In genomic region chr4:75892508-75892907, GRCh38 we compare ENCODE assay signal across 18 cellular contexts. TPM values are rescaled to one million over a fixed set of nuclear protein-coding genes. Genes with fewer than 3 reads are reported as not detected.
DNase-seq lines count a peak whose midpoint lies in the region; FAIRE-seq and TF ChIP-seq lines count a peak whose summit lies in the region.
"Had no signal": no experiment of that assay in that cellular context is flagged by ENCODE, and none has a peak within 500 bp of the region (broad histone marks: within the 10 kb centered on the region; RNA-seq: fewer than 3 reads in every experiment).

No MANE protein-coding gene starts in this region.

- H3K9me1 ChIP-seq in keratinocyte (ENCODE audit: control insufficient read depth, extremely low read depth, insufficient read depth, low read length) = no peaks in the 10 kb centered on the region

- no peak overlapping the region for H3K9ac ChIP-seq in astrocyte (ENCODE audit: low read length)
- no peak overlapping the region for H3K9ac ChIP-seq in keratinocyte (ENCODE audit: control insufficient read depth, extremely low read depth, insufficient read depth, low read length)
- H3K9ac ChIP-seq: parathyroid adenoma had no signal

- H3K9me3 ChIP-seq in BE2C = no peaks in the 10 kb centered on the region
- H3K9me3 ChIP-seq in astrocyte (ENCODE audit: insufficient read depth, low read depth, low read length) = no peaks in the 10 kb centered on the region
- no peaks in the 10 kb centered on the region for H3K9me3 ChIP-seq in keratinocyte (ENCODE audit: control insufficient read depth, low read depth, low read length)

- H4K20me1 ChIP-seq in astrocyte (ENCODE audit: insufficient read depth, low read length) (no peaks in the 10 kb centered on the region), keratinocyte (ENCODE audit: control insufficient read depth, extremely low read depth, insufficient read depth, low read length) (no peaks in the 10 kb centered on the region)

- no peak for DNase-seq in BE2C
- peak; percentile 39 for DNase-seq in HEK293T (ENCODE audit: extremely low spot score)
- no peak for DNase-seq in astrocyte (ENCODE audit: low read depth)
- DNase-seq in keratinocyte (ENCODE audit: low read depth, low spot score) = no peak
- DNase-seq in NCI-H128 (lab: John Stamatoyannopoulos, UW; ENCODE audit: unreplicated experiment) = no peak
- no peak for DNase-seq in GM10266 (ENCODE audit: extremely low spot score)
- no peak for DNase-seq in activated T-cell treated with anti-CD3 and anti-CD28 coated beads for 4 hours
- no peak for DNase-seq in retina
- DNase-seq: CD8-positive, alpha-beta T cell; IMR-90; NCI-H1930; NK-92 treated with Interleukin-12 subunit alpha and Interleukin-12 subunit beta, amount 100 ng/mL, for 24 hours; stimulated activated naive CD4-positive, alpha-beta T cell; T-cell had no signal

- CTCF ChIA-PET in HEK293T (lab: Yijun Ruan, JAX) = no interaction called here

- peak; percentile 22 for TF ChIP-seq CTCF in BE2C (IDR thresholded peaks at IDR 0.05; ENCODE audit: low read depth, low read length)
- peak; percentile 11 for TF ChIP-seq CTCF in astrocyte (IDR thresholded peaks at IDR 0.05; ENCODE audit: insufficient read depth, low read depth, low read length)
- peak in 2 of 3 experiments; percentile 13 to 32 for TF ChIP-seq CTCF in keratinocyte (optimal IDR thresholded peaks at IDR 0.05 in 1 of 3, IDR thresholded peaks at IDR 0.05 in 1 of 3, conservative IDR thresholded peaks at IDR 0.05 in 1 of 3; ENCODE audit: extremely low read depth in 1 of 3, insufficient read depth in 2 of 3, low read length in 3 of 3)
- no peak for TF ChIP-seq CTCF in GM10266 (IDR thresholded peaks at IDR 0.05; ENCODE audit: control insufficient read depth, insufficient read depth, low read depth, missing control alignments)

- no peak overlapping the region for H3K27ac ChIP-seq in astrocyte (ENCODE audit: low read depth, low read length)
- no peak overlapping the region for H3K27ac ChIP-seq in keratinocyte (ENCODE audit: control insufficient read depth, insufficient read depth, low read length)
- H3K27ac ChIP-seq: parathyroid adenoma had no signal

- dilution Hi-C loops in keratinocyte (cut with MboI; ENCODE audit: extremely low pct_ligation_motif_present, low sequenced_read_pairs) = no loop called here

- H3K4me1 ChIP-seq in BE2C = no peaks in the 10 kb centered on the region
- H3K4me1 ChIP-seq in astrocyte (ENCODE audit: insufficient read depth, low read length) = no peaks in the 10 kb centered on the region
- H3K4me1 ChIP-seq in keratinocyte (ENCODE audit: control insufficient read depth, extremely low read depth, insufficient read depth, low read length) = no peaks in the 10 kb centered on the region
- H3K4me1 ChIP-seq: parathyroid adenoma had no signal

- H3K27me3 Mint-ChIP-seq in astrocyte (ENCODE audit: low read depth, unreplicated experiment) = peaks cover 3% of the 10 kb centered on the region

- H3K4me2 ChIP-seq in astrocyte (ENCODE audit: low read length) = no peak overlapping the region
- no peak overlapping the region for H3K4me2 ChIP-seq in keratinocyte (ENCODE audit: control insufficient read depth, extremely low read depth, insufficient read depth, low read depth, low read length)

- peaks cover 9% of the 10 kb centered on the region for H3K27me3 ChIP-seq in BE2C
- H3K27me3 ChIP-seq in astrocyte (ENCODE audit: insufficient read depth, low read length) = no peaks in the 10 kb centered on the region
- peaks cover 12% of the 10 kb centered on the region for H3K27me3 ChIP-seq in keratinocyte (ENCODE audit: control insufficient read depth, extremely low read depth, insufficient read depth, low read length)

- H2AFZ ChIP-seq in astrocyte (ENCODE audit: low read depth, low read length) (no peak overlapping the region), keratinocyte (ENCODE audit: control insufficient read depth, low read length) (no peak overlapping the region)
- H2AFZ ChIP-seq: parathyroid adenoma had no signal

- FAIRE-seq in astrocyte (lab: Jason Lieb, UNC) = no peak
- FAIRE-seq in keratinocyte (lab: Jason Lieb, UNC) = no peak
- FAIRE-seq: endothelial cell of umbilical vein, H54 had no signal

- H3K4me1 Mint-ChIP-seq in astrocyte (ENCODE audit: low read depth, unreplicated experiment) = no peaks in the 10 kb centered on the region
- H3K4me1 Mint-ChIP-seq: T-cell had no signal

- peaks cover 2% of the 10 kb centered on the region for H3K9me3 Mint-ChIP-seq in astrocyte (ENCODE audit: unreplicated experiment)
- H3K9me3 Mint-ChIP-seq: CD8-positive, alpha-beta T cell; T-cell had no signal

- H3K36me3 ChIP-seq in BE2C = no peaks in the 10 kb centered on the region
- no peaks in the 10 kb centered on the region for H3K36me3 ChIP-seq in astrocyte (ENCODE audit: insufficient read depth, low read length)
- H3K36me3 ChIP-seq in keratinocyte (ENCODE audit: control insufficient read depth in 2 of 2, extremely low read depth in 1 of 2, insufficient read depth in 2 of 2, low read length in 2 of 2) = no peaks in the 10 kb centered on the region

- H3K4me3 Mint-ChIP-seq in astrocyte (ENCODE audit: unreplicated experiment) = no peak overlapping the region
- H3K4me3 Mint-ChIP-seq: CD8-positive, alpha-beta T cell; T-cell had no signal

- H3K4me3 ChIP-seq in BE2C (ENCODE audit: low read depth, low read length) = no peak overlapping the region
- H3K4me3 ChIP-seq in astrocyte (ENCODE audit: insufficient read depth, low read depth, low read length) = no peak overlapping the region
- no peak overlapping the region for H3K4me3 ChIP-seq in keratinocyte (ENCODE audit: control insufficient read depth in 2 of 3, extremely low read depth in 1 of 3, insufficient read depth in 2 of 3, low read depth in 1 of 3, low read length in 3 of 3)

- H3K36me3 Mint-ChIP-seq in astrocyte (ENCODE audit: low read depth, unreplicated experiment) = no peaks in the 10 kb centered on the region
- H3K36me3 Mint-ChIP-seq: CD8-positive, alpha-beta T cell; T-cell had no signal

- H3K79me2 ChIP-seq in astrocyte (ENCODE audit: insufficient read depth, low read length) (no peaks in the 10 kb centered on the region), keratinocyte (ENCODE audit: control insufficient read depth, insufficient read depth, low read length) (no peaks in the 10 kb centered on the region)
- H3K79me2 ChIP-seq: parathyroid adenoma had no signal

- POLR2A ChIA-PET in HEK293T (lab: Yijun Ruan, JAX) = no interaction called here

- no peak overlapping the region for H3K27ac Mint-ChIP-seq in astrocyte (ENCODE audit: unreplicated experiment)
- H3K27ac Mint-ChIP-seq: CD8-positive, alpha-beta T cell; T-cell had no signal

TF ChIP-seq in HEK293T, 16 proteins besides CTCF, POLR2A, EP300 and RAD21:
- no peak for TF ChIP-seq FOXM1 (IDR thresholded peaks at IDR 0.05; ENCODE audit: borderline replicate concordance)
- no peak for TF ChIP-seq BHLHE40 (IDR thresholded peaks at IDR 0.05; ENCODE audit: borderline replicate concordance)
- TF ChIP-seq SP1 (IDR thresholded peaks at IDR 0.05) = no peak
- TF ChIP-seq ARNT (IDR thresholded peaks at IDR 0.05) = no peak
- TF ChIP-seq ELF4 (IDR thresholded peaks at IDR 0.05) = no peak
- TF ChIP-seq CTBP1 (IDR thresholded peaks at IDR 0.05; ENCODE audit: borderline replicate concordance) = no peak
- no peak for TF ChIP-seq L3MBTL2 (conservative IDR thresholded peaks at IDR 0.05)
- TF ChIP-seq HDGF (IDR thresholded peaks at IDR 0.05; ENCODE audit: borderline replicate concordance) = no peak
- TF ChIP-seq PKNOX1 (IDR thresholded peaks at IDR 0.05) = no peak

RNA-seq across cellular contexts. Expression of gene PPEF2, which starts 9.7 kb away (rescaled TPM):
- 0.17 TPM for polyA plus RNA-seq in BE2C (2012; ENCODE audit: insufficient read depth, insufficient read length, low read depth)
- total RNA-seq in astrocyte = not detected in 2 replicates
- 0.03 TPM in 2 of 3 replicates, not detected in the other for polyA plus RNA-seq in keratinocyte
- not detected for polyA plus RNA-seq in keratinocyte (2011; ENCODE audit: low read depth)
- polyA plus RNA-seq in keratinocyte (2011; cell fraction: cytosol; rRNA removed) = not detected in 2 replicates
- 0.08 and 0.34 TPM in 2 replicates for polyA plus RNA-seq in keratinocyte (2011; cell fraction: nucleus; rRNA removed)
- polyA plus RNA-seq in keratinocyte (2012; ENCODE audit: low replicate concordance) = 0.11 TPM in 1 of 2 replicates, not detected in the other
- not detected in 3 replicates for polyA minus RNA-seq in keratinocyte
- polyA minus RNA-seq in keratinocyte (2011; cell fraction: cytosol; rRNA and poly(A)+ RNA removed) = not detected
- polyA minus RNA-seq in keratinocyte (2011; cell fraction: nucleus; rRNA and poly(A)+ RNA removed) = 0.11 TPM in 1 of 2 replicates, not detected in the other
- total RNA-seq: endothelial cell of umbilical vein, IMR-90, mesenteric fat pad had no signal
- polyA plus RNA-seq: IMR-90 had no signal

RNA-seq across cellular contexts. Expression of gene NAAA, which starts 48.3 kb away (rescaled TPM):
- 8.9 TPM for polyA plus RNA-seq in BE2C (2012; ENCODE audit: insufficient read depth, insufficient read length, low read depth)
- total RNA-seq in astrocyte = 13.5 and 15.9 TPM in 2 replicates
- polyA plus RNA-seq in keratinocyte = 8.9 to 12.2 TPM (median 11.4 TPM) in 3 replicates
- polyA plus RNA-seq in keratinocyte (2011; ENCODE audit: low read depth) = 9.3 TPM
- polyA plus RNA-seq in keratinocyte (2011; cell fraction: cytosol; rRNA removed) = 8.4 and 9.6 TPM in 2 replicates
- polyA plus RNA-seq in keratinocyte (2011; cell fraction: nucleus; rRNA removed) = 16.6 and 19.0 TPM in 2 replicates
- polyA plus RNA-seq in keratinocyte (2012; ENCODE audit: low replicate concordance) = 6.1 and 7.3 TPM in 2 replicates
- polyA minus RNA-seq in keratinocyte = 5.0 to 14.4 TPM (median 12.8 TPM) in 3 replicates
- 14.4 TPM for polyA minus RNA-seq in keratinocyte (2011; cell fraction: cytosol; rRNA and poly(A)+ RNA removed)
- 12.5 and 18.6 TPM in 2 replicates for polyA minus RNA-seq in keratinocyte (2011; cell fraction: nucleus; rRNA and poly(A)+ RNA removed)
